Comparison of ENCODE assay signal across 8 cellular contexts in the genomic region with DNA sequence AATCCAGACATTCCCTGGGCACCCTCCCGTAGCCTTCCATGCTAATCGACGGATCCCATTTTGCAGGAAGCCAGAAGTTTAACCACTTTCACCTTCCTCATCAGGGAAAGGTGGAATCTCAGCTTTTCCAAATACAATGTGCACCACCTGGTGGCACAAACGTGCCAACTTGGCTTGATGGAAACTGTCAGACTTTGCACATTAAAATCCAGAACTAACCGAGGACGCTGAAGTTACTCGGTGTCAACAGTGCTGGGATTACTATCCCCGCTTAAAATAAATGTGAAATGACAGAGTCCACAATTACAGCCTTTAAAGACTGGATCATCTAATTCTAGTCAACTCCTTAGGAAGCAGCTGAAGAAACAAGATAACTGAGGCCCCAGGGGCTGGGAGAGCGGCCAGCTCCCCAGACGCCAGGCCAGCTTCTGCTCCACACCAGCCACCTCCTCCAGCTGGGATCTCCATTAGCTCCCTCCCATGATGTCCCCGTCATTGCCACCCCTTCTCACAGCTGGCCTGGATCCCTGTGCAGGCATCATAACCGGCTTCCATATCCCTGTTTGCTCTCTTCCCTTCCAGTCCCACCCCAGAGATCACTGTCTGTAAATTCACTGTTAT. TPM values are rescaled to one million over a fixed set of nuclear protein-coding genes. Genes with fewer than 3 reads are reported as not detected.
DNase-seq lines count a peak whose midpoint lies in the region; ATAC-seq, FAIRE-seq and TF ChIP-seq lines count a peak whose summit lies in the region.

No MANE protein-coding gene starts in this region.

- POLR2A ChIA-PET in RWPE1 (lab: Yijun Ruan, JAX; ENCODE audit: low non-redundant PET) (interaction anchor here (0.6 kb wide), 1 partner anchor 674 kb away, joined by 3 read pairs; no protein-coding TSS in a partner anchor), endothelial cell of umbilical vein (lab: Charles Lee) (no interaction called here)

- H3K36me3 ChIP-seq in endothelial cell of umbilical vein (ENCODE audit: control insufficient read depth in 2 of 2, extremely low read depth in 1 of 2, insufficient read depth in 2 of 2, low read length in 2 of 2) = peaks cover 29 to 40% of the 10 kb centered on the region in 2 experiments

- no peak overlapping the region for H3K4me2 ChIP-seq in endothelial cell of umbilical vein (ENCODE audit: insufficient read depth, low read length)

- H4K20me1 ChIP-seq in endothelial cell of umbilical vein (replicated peaks; ENCODE audit: control insufficient read depth, extremely low read depth, insufficient read depth, low read length) = no peaks in the 10 kb centered on the region

- no peaks in the 10 kb centered on the region for H3K9me3 ChIP-seq in endothelial cell of umbilical vein (replicated peaks; ENCODE audit: control insufficient read depth, insufficient read depth, low read length)

- dilution Hi-C loops in endothelial cell of umbilical vein (cut with MboI; ENCODE audit: extremely low pct_ligation_motif_present, low sequenced_read_pairs) = no loop called here

- H3K9me1 ChIP-seq in endothelial cell of umbilical vein (replicated peaks; ENCODE audit: control insufficient read depth, extremely low read depth, insufficient read depth, low read length) = no peaks in the 10 kb centered on the region

- H3K4me1 ChIP-seq in endothelial cell of umbilical vein (ENCODE audit: control insufficient read depth, extremely low read depth, insufficient read depth, low read length) = peaks cover 5% of the 10 kb centered on the region

- peaks cover 2% of the 10 kb centered on the region for H3K79me2 ChIP-seq in endothelial cell of umbilical vein (ENCODE audit: control insufficient read depth, insufficient read depth, low read length)

- TF ChIP-seq POLR2A in endothelial cell of umbilical vein (IDR thresholded peaks at IDR 0.05; ENCODE audit: low read depth, low read length) = no peak

- BruUV-seq in endothelial cell of umbilical vein (replicated peaks; lab: Mats Ljungman, UMichigan) = no TSS peak

- H3K27ac ChIP-seq in RWPE1 (0 out of 2 replicates have a peak overlapping the region, but pooled peaks have one; percentile 4), endothelial cell of umbilical vein (ENCODE audit: insufficient read depth, low read depth, low read length) (no peak overlapping the region)

- no peak overlapping the region for H3K9ac ChIP-seq in endothelial cell of umbilical vein (replicated peaks; ENCODE audit: extremely low read depth, insufficient read depth, low read length)

- H3K27me3 ChIP-seq in endothelial cell of umbilical vein (ENCODE audit: control insufficient read depth in 2 of 2, insufficient read depth in 2 of 2, low read length in 2 of 2) = no peaks in the 10 kb centered on the region

- intact Hi-C loops in endothelial cell of umbilical vein (cut with micrococcal nuclease) = no loop called here

- peak; percentile 40 to 42 for DNase-seq in NCI-H524 (lab: John Stamatoyannopoulos, UW)
- DNase-seq in NCI-H524 treated with DMSO at 0.1 percent for 48 hours (lab: John Stamatoyannopoulos, UW) = no peak
- no peak for DNase-seq in RWPE1 (ENCODE audit: low spot score)
- DNase-seq in endothelial cell of umbilical vein (ENCODE audit: low read depth, low spot score) = peak; percentile 64
- peak in 38 of 56 donors; percentile 11 to 66 (median 30) for DNase-seq in nucleus accumbens (lab: John Stamatoyannopoulos, UW)
- no peak for DNase-seq in cortex of kidney (lab: John Stamatoyannopoulos, UW)
- no peak for DNase-seq in UCSD-AML1 (lab: John Stamatoyannopoulos, UW; ENCODE audit: unreplicated experiment)

- FAIRE-seq in endothelial cell of umbilical vein (lab: Jason Lieb, UNC) = no peak

- TF ChIP-seq CTCF in RWPE1 (conservative IDR thresholded peaks at IDR 0.05; ENCODE audit: low read depth) = no peak; the same call in 1 of the 2 replicates
- peak in 1 of 2 donors; percentile 13 for TF ChIP-seq CTCF in endothelial cell of umbilical vein (IDR thresholded peaks at IDR 0.05; ENCODE audit: extremely low read depth in 1 of 2, insufficient read depth in 1 of 2, low read depth in 1 of 2, low read length in 2 of 2)

- CTCF ChIA-PET in RWPE1 (lab: Yijun Ruan, JAX) = interaction anchor here (0.8 to 1.8 kb wide), 4 partner anchors 10 to 524 kb away, joined by 3 to 8 read pairs (median 5); no protein-coding TSS in a partner anchor
- CTCF ChIA-PET in endothelial cell of umbilical vein (lab: Charles Lee) = interaction anchor here (0.6 to 1.5 kb wide), 5 partner anchors 9 to 524 kb away, joined by 3 to 5 read pairs (median 3); no protein-coding TSS in a partner anchor

- ATAC-seq in GM18858 (IDR thresholded peaks at IDR 0.05; ENCODE audit: unreplicated experiment) = no peak

- H2AFZ ChIP-seq in endothelial cell of umbilical vein (ENCODE audit: low read depth, low read length) = no peak overlapping the region

- no peak overlapping the region for H3K4me3 ChIP-seq in endothelial cell of umbilical vein (replicated peaks in 1 of 3; ENCODE audit: insufficient read depth in 1 of 3, low read depth in 1 of 3, low read length in 3 of 3)

TF ChIP-seq in endothelial cell of umbilical vein, 7 proteins besides CTCF, POLR2A, EP300 and RAD21:
- TF ChIP-seq MYC (IDR thresholded peaks at IDR 0.05; ENCODE audit: low read depth, low read length) (no peak), GATA2 (IDR thresholded peaks at IDR 0.05; ENCODE audit: insufficient read depth, insufficient read length, low read depth, low read length) (no peak), FOS (IDR thresholded peaks at IDR 0.05; ENCODE audit: borderline replicate concordance, insufficient read depth, low read length) (no peak), POLR2AphosphoS5 (IDR thresholded peaks at IDR 0.05; ENCODE audit: insufficient read depth, low read depth, low read length) (no peak), JUN (IDR thresholded peaks at IDR 0.05; ENCODE audit: borderline replicate concordance, insufficient read depth, insufficient read length, low read depth) (no peak), EZH2 (IDR thresholded peaks at IDR 0.05; ENCODE audit: borderline replicate concordance, low read depth, low read length, severe bottlenecking) (no peak)
- TF ChIP-seq, protein P1, sequence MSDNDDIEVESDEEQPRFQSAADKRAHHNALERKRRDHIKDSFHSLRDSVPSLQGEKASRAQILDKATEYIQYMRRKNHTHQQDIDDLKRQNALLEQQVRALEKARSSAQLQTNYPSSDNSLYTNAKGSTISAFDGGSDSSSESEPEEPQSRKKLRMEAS (IDR thresholded peaks at IDR 0.05; ENCODE audit: insufficient read depth, insufficient read length) = no peak

RNA-seq across cellular contexts. Expression of gene RETREG1, which starts 50.2 kb away (rescaled TPM):
- 0.46 TPM in 1 of 2 replicates, not detected in the other for total RNA-seq in endothelial cell of umbilical vein
- polyA plus RNA-seq in endothelial cell of umbilical vein = 0.13 TPM in 1 of 2 replicates, not detected in the other
- polyA plus RNA-seq in endothelial cell of umbilical vein (2011; cell fraction: cytosol; rRNA removed) = 0.04 TPM in 1 of 2 replicates, not detected in the other
- not detected in 2 replicates for polyA plus RNA-seq in endothelial cell of umbilical vein (2011; cell fraction: nucleus; rRNA removed)
- 0.29 TPM in 1 of 2 replicates, not detected in the other for polyA plus RNA-seq in endothelial cell of umbilical vein (2012)
- polyA minus RNA-seq in endothelial cell of umbilical vein = not detected in 2 replicates
- polyA minus RNA-seq in endothelial cell of umbilical vein (2011; cell fraction: cytosol; rRNA and poly(A)+ RNA removed) = 2.6 TPM
- polyA minus RNA-seq in endothelial cell of umbilical vein (2011; cell fraction: nucleus; rRNA and poly(A)+ RNA removed) = not detected in 2 replicates

Comparison
In these comparisons a context has a peak if more than half of its experiments do, and no peak if none do; other contexts are left out.
1. DNase-seq: peak in NCI-H524 (2 of 2), endothelial cell of umbilical vein (single experiment) and nucleus accumbens (38 of 56); none in NCI-H524 treated with DMSO at 0.1 percent for 48 hours (single experiment), RWPE1 (single experiment), cortex of kidney (single experiment) and UCSD-AML1 (single experiment).